20 cellular contexts compared by ENCODE assay signal in genomic region chr2:161722547-161723503, GRCh38.
"Had no signal": no experiment of that assay in that cellular context is flagged by ENCODE, and none has a peak within 500 bp of the region (broad histone marks: within the 10 kb centered on the region; RNA-seq: fewer than 3 reads in every experiment).

No MANE protein-coding gene starts in this region.

- H3K9me3 ChIP-seq: esophagus squamous epithelium, pancreas, testis, upper lobe of left lung had no signal

- H3K4me1 ChIP-seq: esophagus squamous epithelium, pancreas, sigmoid colon, spleen, stomach, testis, upper lobe of left lung had no signal

- H3K27me3 ChIP-seq: brain microvascular endothelial cell, esophagus squamous epithelium, pancreas, sigmoid colon, spleen, stomach, testis, upper lobe of left lung had no signal

- H3K36me3 Mint-ChIP-seq: activated naive CD8-positive, alpha-beta T cell treated with anti-CD3 and anti-CD28 coated beads for 36 hours had no signal

- H3K9me3 Mint-ChIP-seq: central memory CD8-positive, alpha-beta T cell had no signal

- H3K36me3 ChIP-seq: brain microvascular endothelial cell, esophagus squamous epithelium, pancreas, sigmoid colon, spleen, stomach, upper lobe of left lung had no signal

- H3K4me1 Mint-ChIP-seq: activated B cell treated with CpG ODN at 0.5 μM for 24 hours; activated naive CD8-positive, alpha-beta T cell treated with anti-CD3 and anti-CD28 coated beads for 36 hours; central memory CD8-positive, alpha-beta T cell had no signal

- DNase-seq: activated B cell treated with CpG ODN at 0.5 μM for 24 hours; activated CD4-positive, alpha-beta T cell treated with anti-CD3 and anti-CD28 coated beads for 48 hours; activated CD8-positive, alpha-beta T cell treated with anti-CD3 and anti-CD28 coated beads for 36 hours; activated gamma-delta T cell treated with Interleukin-2 at 50 U/mL for 16 hours; activated naive CD8-positive, alpha-beta T cell treated with anti-CD3 and anti-CD28 coated beads for 36 hours; activated T-cell treated with anti-CD3 and anti-CD28 coated beads, Interleukin-2, amount 50 U/mL, for 72 hours; amygdala; brain microvascular endothelial cell; esophagus squamous epithelium; hypothalamus; kidney glomerular epithelial cell; sigmoid colon; spleen; stomach; testis had no signal

- H3K27ac ChIP-seq: brain microvascular endothelial cell, coronary artery, esophagus squamous epithelium, pancreas, sigmoid colon, spleen, stomach, testis, upper lobe of left lung had no signal

- H3K4me3 ChIP-seq: coronary artery, esophagus squamous epithelium, pancreas, sigmoid colon, spleen, stomach, testis, upper lobe of left lung had no signal

- H3K27ac Mint-ChIP-seq: activated B cell treated with CpG ODN at 0.5 μM for 24 hours; activated CD8-positive, alpha-beta T cell treated with anti-CD3 and anti-CD28 coated beads for 36 hours; activated naive CD8-positive, alpha-beta T cell treated with anti-CD3 and anti-CD28 coated beads for 36 hours; activated T-cell treated with anti-CD3 and anti-CD28 coated beads, Interleukin-2, amount 50 U/mL, for 72 hours had no signal

- H3K4me3 Mint-ChIP-seq: activated B cell treated with CpG ODN at 0.5 μM for 24 hours; activated CD8-positive, alpha-beta T cell treated with anti-CD3 and anti-CD28 coated beads for 36 hours; activated naive CD8-positive, alpha-beta T cell treated with anti-CD3 and anti-CD28 coated beads for 36 hours; activated T-cell treated with anti-CD3 and anti-CD28 coated beads, Interleukin-2, amount 50 U/mL, for 72 hours; central memory CD8-positive, alpha-beta T cell had no signal

- FAIRE-seq: endothelial cell of umbilical vein, pancreas had no signal

- ATAC-seq: activated CD8-positive, alpha-beta T cell treated with anti-CD3 and anti-CD28 coated beads for 36 hours; activated T-cell treated with anti-CD3 and anti-CD28 coated beads, Interleukin-2, amount 50 U/mL, for 72 hours; pancreas had no signal

- H3K27me3 Mint-ChIP-seq: activated B cell treated with CpG ODN at 0.5 μM for 24 hours had no signal
